8 cellular contexts compared by ENCODE assay signal in the genomic region with DNA sequence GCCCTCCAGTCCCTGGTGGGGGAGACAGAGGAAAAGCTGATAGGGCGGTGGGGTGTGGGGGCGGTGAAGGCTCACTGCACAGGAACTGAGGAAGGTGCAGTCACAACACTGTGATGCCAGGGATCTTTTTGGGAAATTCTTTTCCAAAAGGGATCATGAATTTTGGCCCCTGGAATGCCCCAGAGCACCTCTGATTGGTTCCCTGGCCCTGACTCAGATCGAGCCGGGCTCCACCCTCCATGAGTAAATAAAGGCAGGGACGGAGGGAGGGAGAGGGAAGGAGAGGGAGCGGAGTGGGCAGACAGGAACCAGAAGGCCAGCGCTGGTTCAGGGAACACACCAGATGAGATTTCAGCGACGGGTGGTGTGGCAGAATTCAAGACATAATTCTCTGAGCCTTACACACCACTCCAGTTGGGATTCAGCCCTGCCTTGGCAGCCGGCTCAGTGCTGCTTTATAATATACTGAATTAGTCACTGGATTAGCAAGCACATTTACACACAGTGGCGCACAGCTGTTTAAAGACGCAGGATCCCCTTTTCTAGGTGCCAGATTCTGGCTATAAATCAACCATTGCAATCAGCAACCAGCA.
DNase-seq lines count a peak whose midpoint lies in the region; ATAC-seq and TF ChIP-seq lines count a peak whose summit lies in the region.

No MANE protein-coding gene starts in this region.

- peaks cover 100% of the 10 kb centered on the region for H3K79me2 ChIP-seq in Loucy (ENCODE audit: insufficient read depth, low read length)

- CTCF ChIA-PET in Calu3 (lab: Charles Lee), result no interaction called here

- H3K9me3 ChIP-seq in Loucy (ENCODE audit: insufficient read depth, low read depth, low read length), result no peaks in the 10 kb centered on the region

- peak overlapping the region; percentile 96 for H3K4me2 ChIP-seq in Loucy (ENCODE audit: low read depth, low read length, poor library complexity, severe bottlenecking)

- H3K27ac ChIP-seq in foreskin keratinocyte, result peak overlapping the region; percentile 56

- no peaks in the 10 kb centered on the region for H3K27me3 ChIP-seq in Loucy (ENCODE audit: insufficient read depth, low read length, poor library complexity, severe bottlenecking)
- no peaks in the 10 kb centered on the region for H3K27me3 ChIP-seq in foreskin keratinocyte

- TF ChIP-seq CTCF in Calu3 (IDR thresholded peaks at IDR 0.05; ENCODE audit: unreplicated experiment) (no peak), Loucy (conservative IDR thresholded peaks at IDR 0.05; ENCODE audit: low read length) (no peak), foreskin keratinocyte (conservative IDR thresholded peaks at IDR 0.05) (no peak)

- no peak overlapping the region for H3K9ac ChIP-seq in Loucy (ENCODE audit: low read depth, low read length, poor library complexity, severe bottlenecking)

- H3K4me1 ChIP-seq in Loucy (ENCODE audit: insufficient read depth, low read length, poor library complexity, severe bottlenecking), result peaks cover 92% of the 10 kb centered on the region
- peaks cover 48% of the 10 kb centered on the region for H3K4me1 ChIP-seq in foreskin keratinocyte

- H3K27me3 Mint-ChIP-seq in Calu3 (ENCODE audit: unreplicated experiment), result no peaks in the 10 kb centered on the region
- no peaks in the 10 kb centered on the region for H3K27me3 Mint-ChIP-seq in activated T-cell treated with anti-CD3 and anti-CD28 coated beads, Interleukin-2, amount 50 U/mL, for 72 hours (ENCODE audit: low read depth)

- peaks cover 51% of the 10 kb centered on the region; the same call in 1 of the 2 replicates for H3K36me3 ChIP-seq in Loucy (ENCODE audit: insufficient read depth, low read length)

- peak overlapping the region; percentile 43 for H3K27ac Mint-ChIP-seq in Calu3 (ENCODE audit: unreplicated experiment)
- H3K27ac Mint-ChIP-seq in activated T-cell treated with anti-CD3 and anti-CD28 coated beads, Interleukin-2, amount 50 U/mL, for 72 hours, result peak overlapping the region; percentile 97

- no peaks in the 10 kb centered on the region for H3F3A ChIP-seq in Loucy (ENCODE audit: low read depth)

- peaks cover 21% of the 10 kb centered on the region for H3K36me3 Mint-ChIP-seq in Calu3 (ENCODE audit: insufficient read depth, unreplicated experiment)
- H3K36me3 Mint-ChIP-seq in activated T-cell treated with anti-CD3 and anti-CD28 coated beads, Interleukin-2, amount 50 U/mL, for 72 hours (ENCODE audit: insufficient read depth in 2 of 2), result peaks cover 31 to 52% of the 10 kb centered on the region in 2 donors

- H3K4me3 ChIP-seq in Loucy (ENCODE audit: low read length, poor library complexity, severe bottlenecking), result peak overlapping the region; percentile 33

- DNase-seq in Calu3 (peak; percentile 67), foreskin keratinocyte (peak; percentile 85 to 92), posterior cingulate gyrus (peak in 7 of 10 donors; percentile 48 to 92 (median 77)), NCI-H1694 treated with DMSO at 0.1 percent for 48 hours (lab: John Stamatoyannopoulos, UW) (no peak), NCI-H2171 treated with DMSO at 0.1 percent for 48 hours (lab: John Stamatoyannopoulos, UW) (no peak)
- DNase-seq in activated T-cell treated with anti-CD3 and anti-CD28 coated beads, Interleukin-2, amount 50 U/mL, for 72 hours, result peak in 1 of 2 donors; percentile 54
- no peak for DNase-seq in effector CD8-positive, alpha-beta T cell (lab: John Stamatoyannopoulos, UW)

- peak overlapping the region; percentile 61 for H3K4me3 Mint-ChIP-seq in Calu3 (ENCODE audit: low read depth, unreplicated experiment)
- H3K4me3 Mint-ChIP-seq in activated T-cell treated with anti-CD3 and anti-CD28 coated beads, Interleukin-2, amount 50 U/mL, for 72 hours, result peak overlapping the region; percentile 95

- no TSS peak for BruUV-seq in Calu3 (replicated peaks; lab: Mats Ljungman, UMichigan)

- ATAC-seq in activated T-cell treated with anti-CD3 and anti-CD28 coated beads, Interleukin-2, amount 50 U/mL, for 72 hours (replicated peaks in 1 of 2), result peak; percentile 50 to 51
- ATAC-seq in foreskin keratinocyte, result peak; percentile 86

- no peak overlapping the region for H2AFZ ChIP-seq in Loucy (ENCODE audit: low read length)

- intact Hi-C loops in Calu3 (cut with micrococcal nuclease; ENCODE audit: unreplicated experiment) (no loop called here), posterior cingulate gyrus (cut with DNase I) (no loop called here)

- H4K20me1 ChIP-seq in Loucy (ENCODE audit: insufficient read depth, low read length, poor library complexity, severe bottlenecking), result peaks cover 100% of the 10 kb centered on the region

- H3K9me3 Mint-ChIP-seq in Calu3 (ENCODE audit: low read depth, unreplicated experiment), result no peaks in the 10 kb centered on the region
- no peaks in the 10 kb centered on the region for H3K9me3 Mint-ChIP-seq in activated T-cell treated with anti-CD3 and anti-CD28 coated beads, Interleukin-2, amount 50 U/mL, for 72 hours

- peaks cover 61% of the 10 kb centered on the region for H3K4me1 Mint-ChIP-seq in Calu3 (ENCODE audit: low read depth, unreplicated experiment)
- peaks cover 97% of the 10 kb centered on the region for H3K4me1 Mint-ChIP-seq in activated T-cell treated with anti-CD3 and anti-CD28 coated beads, Interleukin-2, amount 50 U/mL, for 72 hours (ENCODE audit: low read depth)

- H3K9me2 ChIP-seq in Loucy (replicated peaks; ENCODE audit: low read depth, low read length), result no peaks in the 10 kb centered on the region

Comparison
In these comparisons a context has a peak if more than half of its experiments do, and no peak if none do; other contexts are left out.
1. DNase-seq: peak in Calu3 (single experiment), foreskin keratinocyte (2 of 2) and posterior cingulate gyrus (7 of 10); none in NCI-H1694 treated with DMSO at 0.1 percent for 48 hours (single experiment), effector CD8-positive, alpha-beta T cell (single experiment) and NCI-H2171 treated with DMSO at 0.1 percent for 48 hours (single experiment).